Comparison of ENCODE assay signal across 8 cellular contexts in the genomic region with DNA sequence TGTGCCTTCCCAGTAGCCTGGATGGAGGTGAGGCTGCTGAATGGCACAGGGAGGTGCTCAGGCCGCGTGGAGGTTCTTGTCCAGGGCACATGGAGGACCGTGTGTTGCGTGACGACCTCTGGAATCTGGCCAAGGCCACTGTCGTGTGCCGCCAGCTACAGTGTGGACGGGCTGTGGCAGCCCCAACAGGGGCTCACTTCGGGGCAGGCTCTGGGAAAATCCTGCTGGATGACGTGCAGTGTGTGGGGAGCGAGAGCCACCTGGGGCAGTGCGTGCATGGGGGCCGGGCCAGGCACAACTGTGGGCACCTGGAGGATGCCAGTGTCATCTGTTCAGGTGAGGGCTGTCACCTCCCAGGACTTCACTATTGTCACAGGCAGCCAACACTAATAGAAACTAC. TPM values are rescaled to one million over a fixed set of nuclear protein-coding genes. Genes with fewer than 3 reads are reported as not detected.
"Had no signal": no experiment of that assay in that cellular context is flagged by ENCODE, and none has a peak within 500 bp of the region (broad histone marks: within the 10 kb centered on the region; RNA-seq: fewer than 3 reads in every experiment).

No MANE protein-coding gene starts in this region.

- ATAC-seq: GM23338 had no signal

- H3K4me3 ChIP-seq: GM23338 had no signal

- DNase-seq: H9, HCEC 1CT, IMR-90 had no signal

- FAIRE-seq: H1, H54, HTR-8/SVneo had no signal

RNA-seq across cellular contexts. Expression of a gene that starts 50.2 kb away (rescaled TPM):
- total RNA-seq: GM23338, H1, H9, HT-29, IMR-90 had no signal
